Comparison of ENCODE assay signal across 8 cellular contexts in genomic region chr17:49677933-49678847, GRCh38. TPM values are rescaled to one million over a fixed set of nuclear protein-coding genes. Genes with fewer than 3 reads are reported as not detected.
DNase-seq lines count a peak whose midpoint lies in the region; ATAC-seq, FAIRE-seq and TF ChIP-seq lines count a peak whose summit lies in the region.

Gene SPOP, minus strand, starts transcription at chr17:49678097. Its CDS starts 55,287 bp downstream, at chr17:49622810.

- H2BK5ac ChIP-seq in H1 (ENCODE audit: low read depth, low read length) (peak within 1 kb of the TSS; percentile 83; the same call in 1 of the 2 replicates), mesenchymal stem cell (ENCODE audit: low read depth, low read length, poor library complexity, severe bottlenecking) (peak within 1 kb of the TSS; percentile 80)

- H2BK12ac ChIP-seq in H1 (ENCODE audit: low read depth, low read length) (peak within 1 kb of the TSS; percentile 50; the same call in 1 of the 2 replicates), mesenchymal stem cell (ENCODE audit: low read length in 2 of 2) (peak within 1 kb of the TSS in 1 of 2 experiments; percentile 72)

- peak within 1 kb of the TSS; percentile 70 to 75 (median 74) for H3K9ac ChIP-seq in H1 (replicated peaks in 1 of 4; ENCODE audit: extremely low read depth in 1 of 4, low read depth in 3 of 4, low read length in 3 of 4)
- H3K9ac ChIP-seq in mesenchymal stem cell (ENCODE audit: low read length): peak within 1 kb of the TSS; percentile 93

- H2BK20ac ChIP-seq in H1 (ENCODE audit: low read length): no peak within 1 kb of the TSS

- TF ChIP-seq POLR2A in H1 (IDR thresholded peaks at IDR 0.05; ENCODE audit: control extremely low read depth in 1 of 2, low read depth in 2 of 2, low read length in 2 of 2): 0 out of 3 replicates have a peak, but pooled peaks of 1 of the 2 experiments have one; percentile 37

- H3K14ac ChIP-seq in H1 (ENCODE audit: insufficient read length) (no peak within 1 kb of the TSS), mesenchymal stem cell (ENCODE audit: low read length in 2 of 2) (peak within 1 kb of the TSS in 1 of 2 experiments; percentile 97)

- H4K91ac ChIP-seq in H1 (replicated peaks; ENCODE audit: insufficient read length, low read length): no peak within 1 kb of the TSS
- peak within 1 kb of the TSS; percentile 94 for H4K91ac ChIP-seq in mesenchymal stem cell (ENCODE audit: low read length)

- H3K4ac ChIP-seq in H1 (replicated peaks; ENCODE audit: insufficient read length, low read depth, low read length): peak within 1 kb of the TSS; percentile 89
- peak within 1 kb of the TSS in 1 of 2 experiments; percentile 88 for H3K4ac ChIP-seq in mesenchymal stem cell (ENCODE audit: low read depth in 1 of 2, low read length in 2 of 2)

- H3K79me1 ChIP-seq in H1 (ENCODE audit: low read depth, low read length): peaks cover 4% of the 10 kb centered on the region
- no peaks in the 10 kb centered on the region for H3K79me1 ChIP-seq in mesenchymal stem cell (replicated peaks; ENCODE audit: low read length, poor library complexity, severe bottlenecking)

- no peaks in the 10 kb centered on the region; a peak in 1 of 7 replicates for H3K4me1 ChIP-seq in H1 (replicated peaks in 1 of 4; ENCODE audit: control insufficient read depth in 3 of 4, insufficient read depth in 4 of 4, low read length in 3 of 4)
- peaks cover 3% of the 10 kb centered on the region for H3K4me1 ChIP-seq in mesenchymal stem cell (ENCODE audit: control insufficient read depth, insufficient read depth, low read depth, low read length)

- CTCF ChIA-PET in H1 (lab: Charles Lee; ENCODE audit: partially characterized antibody): interaction anchor here (1.6 kb wide), 2 partner anchors 23 to 26 kb away, joined by 5 to 8 read pairs; no protein-coding TSS in a partner anchor

- H2BK120ac ChIP-seq in H1 (replicated peaks; ENCODE audit: low read depth, low read length) (no peak within 1 kb of the TSS), mesenchymal stem cell (ENCODE audit: low read depth, low read length) (peak within 1 kb of the TSS; percentile 95)

- peak within 1 kb of the TSS; percentile 77 for H3K56ac ChIP-seq in H1 (replicated peaks; ENCODE audit: insufficient read length, low read depth, low read length)

- peaks cover 0 to 2% (median 0%) of the 10 kb centered on the region in 4 experiments; a peak in 2 of 7 replicates for H3K27me3 ChIP-seq in H1 (replicated peaks in 1 of 4; ENCODE audit: control insufficient read depth in 3 of 4, extremely low read depth in 1 of 4, insufficient read depth in 3 of 4, low read length in 3 of 4)
- no peaks in the 10 kb centered on the region for H3K27me3 ChIP-seq in mesenchymal stem cell (ENCODE audit: control insufficient read depth in 1 of 2, insufficient read depth in 1 of 2, low read length in 2 of 2)

- H4K8ac ChIP-seq in H1 (ENCODE audit: extremely low read depth, insufficient read depth, low read length): peak within 1 kb of the TSS; percentile 77
- peak within 1 kb of the TSS; percentile 95 for H4K8ac ChIP-seq in mesenchymal stem cell (ENCODE audit: low read length)

- H3K79me2 ChIP-seq in H1 (ENCODE audit: control insufficient read depth in 1 of 2, insufficient read depth in 2 of 2, low read length in 2 of 2): peaks cover 6 to 38% of the 10 kb centered on the region in 2 experiments

- H3K9me3 ChIP-seq in H1 (ENCODE audit: insufficient read depth in 2 of 2, low read depth in 1 of 2, low read length in 1 of 2) (no peaks in the 10 kb centered on the region; a peak in 2 of 4 replicates), mesenchymal stem cell (ENCODE audit: control insufficient read depth, low read length) (no peaks in the 10 kb centered on the region)

- no peak within 1 kb of the TSS for H2AK5ac ChIP-seq in H1 (ENCODE audit: low read depth, low read length)
- no peak within 1 kb of the TSS for H2AK5ac ChIP-seq in mesenchymal stem cell (ENCODE audit: low read length, severe bottlenecking)

- H2BK15ac ChIP-seq in H1 (ENCODE audit: low read length) (no peak within 1 kb of the TSS), mesenchymal stem cell (ENCODE audit: low read depth, poor library complexity, severe bottlenecking) (peak within 1 kb of the TSS; percentile 57)

- POLR2A ChIA-PET in H1 (lab: Charles Lee; ENCODE audit: partially characterized antibody): interaction anchor here (0.6 to 1.2 kb wide), 7 partner anchors 13 to 107 kb away, joined by 3 to 4 read pairs (median 4); partner anchors contain the start of gene FAM117A

- peak; percentile 98 for FAIRE-seq in HTR-8/SVneo (lab: Jason Lieb, UNC)
- no peak for FAIRE-seq in H1 (lab: Jason Lieb, UNC)

- H3K4me2 ChIP-seq in H1 (ENCODE audit: insufficient read depth in 1 of 2, low read depth in 2 of 2, low read length in 2 of 2) (peak within 1 kb of the TSS; percentile 76 to 90), mesenchymal stem cell (ENCODE audit: low read length, poor library complexity, severe bottlenecking) (peak within 1 kb of the TSS; percentile 99)

- no peak for TF ChIP-seq RAD21 in H1 (IDR thresholded peaks at IDR 0.05 in 1 of 2, conservative IDR thresholded peaks at IDR 0.05 in 1 of 2; ENCODE audit: low read depth in 2 of 2, low read length in 2 of 2)

- ATAC-seq in GM21360 (IDR thresholded peaks at IDR 0.05; ENCODE audit: unreplicated experiment): peak; percentile 81

- H3K18ac ChIP-seq in H1 (ENCODE audit: extremely low read depth, low read length): peak within 1 kb of the TSS; percentile 88
- peak within 1 kb of the TSS; percentile 96 to 100 for H3K18ac ChIP-seq in mesenchymal stem cell (ENCODE audit: low read depth in 1 of 2, low read length in 2 of 2)

- no peaks in the 10 kb centered on the region for H4K20me1 ChIP-seq in H1 (replicated peaks in 1 of 2; ENCODE audit: control insufficient read depth in 1 of 2, insufficient read depth in 2 of 2, low read length in 2 of 2)

- WGBS in H1 (ENCODE audit: extremely low coverage in 1 of 2, insufficient coverage in 1 of 2, insufficient read length in 1 of 2, insufficient replicate concordance in 2 of 2, low coverage in 1 of 2, low lambda C conversion rate in 2 of 2, missing lambda C conversion rate in 1 of 2), 2 experiments: 29% methylated on average over 33 of the region's 53 CpGs; no CpG with 5 or more reads in 1 of the 2 experiments
- WGBS in mesenchymal stem cell: 15% methylated on average over 47 of the region's 53 CpGs

- peak within 1 kb of the TSS; percentile 69 for H3K27ac ChIP-seq in H1 (ENCODE audit: low read depth, low read length)
- peak within 1 kb of the TSS; percentile 96 for H3K27ac ChIP-seq in mesenchymal stem cell (ENCODE audit: low read length, poor library complexity, severe bottlenecking)

- DNase-seq in CMK (ENCODE audit: low read depth) (peak; percentile 99), HTR-8/SVneo (ENCODE audit: insufficient read length, low spot score) (peak; percentile 98), NOMO-1 treated with dmso at 0.1 percent for 144 hours (lab: John Stamatoyannopoulos, UW; ENCODE audit: unreplicated experiment) (peak; percentile 99), H1 (ENCODE audit: low read depth in 1 of 2, low spot score in 2 of 2) (peak; percentile 99 to 100), mesenchymal stem cell (peak; percentile 100)
- DNase-seq in activated CD8-positive, alpha-beta memory T cell treated with anti-CD3 and anti-CD28 coated beads for 48 hours (ENCODE audit: low read depth in 2 of 3, low spot score in 2 of 3): peak; percentile 94 to 97 (median 95)
- peak; percentile 97 for DNase-seq in stimulated activated CD8-positive, alpha-beta memory T cell treated with anti-CD3 and anti-CD28 coated beads, Interleukin-12 subunit alpha, Interleukin-12 subunit beta, amount 100 ng/mL, for 4 hours (ENCODE audit: low read depth)

- H3K4me3 ChIP-seq in H1 (ENCODE audit: extremely low read depth in 1 of 4, insufficient read depth in 2 of 4, low read depth in 3 of 4, low read length in 4 of 4) (peak within 1 kb of the TSS; percentile 63 to 78 (median 68)), mesenchymal stem cell (ENCODE audit: insufficient read depth in 1 of 2, low read depth in 1 of 2, low read length in 2 of 2) (peak within 1 kb of the TSS; percentile 82 to 92)

- 0 out of 2 replicates have a peak within 1 kb of the TSS, but pooled peaks have one; percentile 38 for H2AFZ ChIP-seq in H1 (ENCODE audit: low read length)
- peak within 1 kb of the TSS; percentile 63 for H2AFZ ChIP-seq in mesenchymal stem cell (ENCODE audit: low read depth, low read length)

- no peak for TF ChIP-seq EP300 in H1 (IDR thresholded peaks at IDR 0.05; ENCODE audit: borderline replicate concordance in 1 of 2, low read depth in 2 of 2, low read length in 2 of 2)

- no peak for TF ChIP-seq CTCF in H1 (IDR thresholded peaks at IDR 0.05; ENCODE audit: control extremely low read depth in 1 of 3, insufficient read depth in 1 of 3, low read depth in 1 of 3, low read length in 3 of 3)

- H4K5ac ChIP-seq in H1 (ENCODE audit: insufficient read length, low read depth, low read length): peak within 1 kb of the TSS; percentile 46

- H3K23ac ChIP-seq in H1 (ENCODE audit: insufficient read length) (no peak within 1 kb of the TSS), mesenchymal stem cell (ENCODE audit: low read length in 2 of 2) (peak within 1 kb of the TSS in 1 of 2 experiments; percentile 10)

- no peaks in the 10 kb centered on the region; a peak in 1 of 8 replicates for H3K36me3 ChIP-seq in H1 (ENCODE audit: control insufficient read depth in 2 of 4, insufficient read depth in 4 of 4, low read length in 3 of 4)
- H3K36me3 ChIP-seq in mesenchymal stem cell (ENCODE audit: control insufficient read depth in 1 of 2, insufficient read depth in 2 of 2, low read depth in 1 of 2, low read length in 2 of 2): peaks cover 0 to 10% of the 10 kb centered on the region in 2 experiments

- H3K23me2 ChIP-seq in H1 (ENCODE audit: low read depth, low read length): peaks cover 5% of the 10 kb centered on the region; the same call in 1 of the 2 replicates

TF ChIP-seq in H1, 55 proteins besides CTCF, POLR2A, EP300 and RAD21 (continues in another document):
- TF ChIP-seq RXRA (IDR thresholded peaks at IDR 0.05; ENCODE audit: insufficient read depth, low read depth, low read length): no peak
- no peak for TF ChIP-seq MAFK (IDR thresholded peaks at IDR 0.05; ENCODE audit: low read depth, low read length)
- TF ChIP-seq SIN3A (conservative IDR thresholded peaks at IDR 0.05 in 1 of 2, IDR thresholded peaks at IDR 0.05 in 1 of 2; ENCODE audit: low read depth in 1 of 2, low read length in 2 of 2): peak in 1 of 2 experiments; percentile 47; a peak in 1 of 4 replicates
- peak; percentile 63; the same call in 1 of the 2 replicates for TF ChIP-seq KDM1A (IDR thresholded peaks at IDR 0.05; ENCODE audit: borderline replicate concordance, low read length)

RNA-seq across cellular contexts. Expression of gene SPOP, which starts in this region (rescaled TPM):
- total RNA-seq in H1 (2021; fragmentation: NEBNext Ultra II Directional; extraction: Animal tissue kit (Norgen Biotek cat#: 25700)): 24.8 and 25.6 TPM in 2 replicates
- polyA plus RNA-seq in H1 (2011; rRNA removed): 13.3 and 15.5 TPM in 2 replicates
- polyA plus RNA-seq in H1 (2011; cell fraction: cytosol; rRNA removed): 18.6 TPM
- 37.2 TPM for polyA plus RNA-seq in H1 (2011; cell fraction: nucleus; rRNA removed)
- polyA plus RNA-seq in H1 (2012, experiment 1 of 2): 16.9 to 23.9 TPM (median 20.2 TPM) in 4 replicates
- polyA plus RNA-seq in H1 (2012, experiment 2 of 2): 4.6 TPM
- polyA plus RNA-seq in H1 (2013, experiment 1 of 2): 14.0 TPM
- polyA plus RNA-seq in H1 (2013, experiment 2 of 2): 14.3 TPM
- 41.0 and 49.3 TPM in 2 replicates for polyA minus RNA-seq in H1 (2011; rRNA and poly(A)+ RNA removed)
- polyA minus RNA-seq in H1 (2011; cell fraction: cytosol; rRNA and poly(A)+ RNA removed): 27.4 TPM
- 43.2 TPM for polyA minus RNA-seq in H1 (2011; cell fraction: nucleus; rRNA and poly(A)+ RNA removed)
- 33.1 TPM for polyA plus RNA-seq in mesenchymal stem cell (2013, experiment 1 of 2)
- polyA plus RNA-seq in mesenchymal stem cell (2013, experiment 2 of 2): 34.1 TPM

Comparison
In these comparisons a context has a peak if more than half of its experiments do, and no peak if none do; other contexts are left out.
1. Peak in every context shown above with its lines: DNase-seq, ATAC-seq, H3K4me3 ChIP-seq and H3K27ac ChIP-seq.